ENCODE assay signal across 1 cellular context in genomic region chr2:65032016-65032975, GRCh38.
TF ChIP-seq lines count a peak whose summit lies in the region.

No MANE protein-coding gene starts in this region.

TF ChIP-seq in HepG2, 621 proteins besides CTCF, POLR2A, EP300 and RAD21:
- TF ChIP-seq SOX6 (IDR thresholded peaks at IDR 0.05) (no peak), SOX6 (CRISPR knock-in tag; IDR thresholded peaks at IDR 0.05) (peak; percentile 33; the same call in 1 of the 2 replicates), BORCS8-MEF2B (CRISPR knock-in tag; IDR thresholded peaks at IDR 0.05) (0 out of 2 replicates have a peak, but pooled peaks have one; percentile 40), ZSCAN9 (CRISPR knock-in tag; IDR thresholded peaks at IDR 0.05; ENCODE audit: borderline replicate concordance) (0 out of 2 replicates have a peak, but pooled peaks have one; percentile 4), ZNF430 (CRISPR knock-in tag; IDR thresholded peaks at IDR 0.05) (0 out of 2 replicates have a peak, but pooled peaks have one; percentile 38), ZNF263 (CRISPR knock-in tag; IDR thresholded peaks at IDR 0.05) (peak; percentile 11; the same call in 1 of the 2 replicates), SETDB1 (CRISPR knock-in tag; IDR thresholded peaks at IDR 0.05; ENCODE audit: borderline replicate concordance) (no peak), NR2F6 (IDR thresholded peaks at IDR 0.05) (no peak), NR2F6 (CRISPR knock-in tag; IDR thresholded peaks at IDR 0.05) (peak; percentile 4; the same call in 1 of the 2 replicates), NFIB (CRISPR knock-in tag; IDR thresholded peaks at IDR 0.05; ENCODE audit: borderline replicate concordance) (0 out of 2 replicates have a peak, but pooled peaks have one; percentile 39)
- TF ChIP-seq, protein P1, sequence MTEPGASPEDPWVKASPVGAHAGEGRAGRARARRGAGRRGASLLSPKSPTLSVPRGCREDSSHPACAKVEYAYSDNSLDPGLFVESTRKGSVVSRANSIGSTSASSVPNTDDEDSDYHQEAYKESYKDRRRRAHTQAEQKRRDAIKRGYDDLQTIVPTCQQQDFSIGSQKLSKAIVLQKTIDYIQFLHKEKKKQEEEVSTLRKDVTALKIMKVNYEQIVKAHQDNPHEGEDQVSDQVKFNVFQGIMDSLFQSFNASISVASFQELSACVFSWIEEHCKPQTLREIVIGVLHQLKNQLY (CRISPR knock-in tag; IDR thresholded peaks at IDR 0.05), result 0 out of 2 replicates have a peak, but pooled peaks have one; percentile 2
- TF ChIP-seq, protein P2, sequence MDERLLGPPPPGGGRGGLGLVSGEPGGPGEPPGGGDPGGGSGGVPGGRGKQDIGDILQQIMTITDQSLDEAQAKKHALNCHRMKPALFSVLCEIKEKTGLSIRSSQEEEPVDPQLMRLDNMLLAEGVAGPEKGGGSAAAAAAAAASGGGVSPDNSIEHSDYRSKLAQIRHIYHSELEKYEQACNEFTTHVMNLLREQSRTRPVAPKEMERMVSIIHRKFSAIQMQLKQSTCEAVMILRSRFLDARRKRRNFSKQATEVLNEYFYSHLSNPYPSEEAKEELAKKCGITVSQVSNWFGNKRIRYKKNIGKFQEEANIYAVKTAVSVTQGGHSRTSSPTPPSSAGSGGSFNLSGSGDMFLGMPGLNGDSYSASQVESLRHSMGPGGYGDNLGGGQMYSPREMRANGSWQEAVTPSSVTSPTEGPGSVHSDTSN (CRISPR knock-in tag; IDR thresholded peaks at IDR 0.05), result no peak
